Comparison of ENCODE assay signal across 14 cellular contexts in the genomic region with DNA sequence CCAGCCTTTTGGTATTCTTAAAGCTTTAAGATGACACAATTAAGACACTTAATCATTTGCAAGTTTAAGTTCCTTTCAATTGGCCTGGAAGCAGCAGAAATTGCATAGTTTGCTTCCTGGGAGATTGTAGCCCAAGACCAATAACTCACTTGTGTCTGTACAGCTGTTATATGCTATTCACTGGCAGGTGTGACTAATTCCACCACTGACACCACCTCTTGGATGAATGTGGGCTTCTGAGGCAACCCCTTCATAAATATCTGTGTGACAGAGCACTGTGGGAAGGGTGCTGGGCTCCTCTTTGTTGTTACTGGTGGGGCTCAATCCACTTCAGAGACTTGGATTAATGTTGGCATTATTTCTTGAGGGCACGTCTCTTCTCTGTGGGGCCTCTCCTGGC.
"Had no signal": no experiment of that assay in that cellular context is flagged by ENCODE, and none has a peak within 500 bp of the region (broad histone marks: within the 10 kb centered on the region; RNA-seq: fewer than 3 reads in every experiment).

No MANE protein-coding gene starts in this region.

- H3K27ac ChIP-seq: colonic mucosa, gastroesophageal sphincter, right atrium auricular region, thyroid gland, WERI-Rb-1 had no signal

- DNase-seq: activated CD4-positive, alpha-beta T cell treated with anti-CD3 and anti-CD28 coated beads, Interleukin-2, amount 50 U/mL, for 48 hours; activated gamma-delta T cell treated with Interleukin-2 at 50 U/mL for 16 hours; amniotic stem cell; colonic mucosa; erythroblast; mesenchymal stem cell; stimulated activated CD4-positive, alpha-beta T cell treated with anti-CD3 and anti-CD28 coated beads, Interleukin-2, amount 100 ng/mL, for 24 hours; stimulated activated naive CD4-positive, alpha-beta T cell treated with Interleukin-2 at 50 U/mL for 16 hours; T-helper 2 cell; thyroid gland; WERI-Rb-1 had no signal

- H3K36me3 ChIP-seq: colonic mucosa, gastroesophageal sphincter, right atrium auricular region, thyroid gland, WERI-Rb-1 had no signal

- H3K27me3 ChIP-seq: colonic mucosa, gastroesophageal sphincter, right atrium auricular region, thyroid gland had no signal

- H3K9me3 ChIP-seq: thyroid gland had no signal

- H3K4me3 ChIP-seq: colonic mucosa, gastroesophageal sphincter, right atrium auricular region, thyroid gland had no signal

- H3K4me1 ChIP-seq: colonic mucosa, right atrium auricular region, thyroid gland had no signal

- ATAC-seq: gastroesophageal sphincter; natural killer cell treated with Interleukin-12 subunit alpha and Interleukin-12 subunit beta and Interleukin-15 and Interleukin-18, amount 100 ng/mL, for 72 hours had no signal
